In genomic region chr19:1064661-1065605, GRCh38 we compare ENCODE assay signal across 8 cellular contexts. TPM values are rescaled to one million over a fixed set of nuclear protein-coding genes. Genes with fewer than 3 reads are reported as not detected.
DNase-seq lines count a peak whose midpoint lies in the region; ATAC-seq, FAIRE-seq and TF ChIP-seq lines count a peak whose summit lies in the region.

No MANE protein-coding gene starts in this region.

- intact Hi-C loops in activated CD8-positive, alpha-beta T cell treated with anti-CD3 and anti-CD28 coated beads for 36 hours (cut with micrococcal nuclease) = no loop called here
- intact Hi-C loops in mucosa of descending colon (cut with DNase I, micrococcal nuclease) = no loop called here
- intact Hi-C loops in tibial artery (cut with DNase I; ENCODE audit: low total_unique reads) = no loop called here

- no peak overlapping the region for H3K9ac ChIP-seq in H1 (replicated peaks in 1 of 4; ENCODE audit: extremely low read depth in 1 of 4, low read depth in 3 of 4, low read length in 3 of 4)

- 27% methylated on average over 60 of the region's 60 CpGs; no CpG with 5 or more reads in 1 of the 2 experiments for WGBS in H1 (ENCODE audit: extremely low coverage in 1 of 2, insufficient coverage in 1 of 2, insufficient read length in 1 of 2, insufficient replicate concordance in 2 of 2, low coverage in 1 of 2, low lambda C conversion rate in 2 of 2, missing lambda C conversion rate in 1 of 2), 2 experiments

- POLR2A ChIA-PET in activated CD8-positive, alpha-beta T cell treated with anti-CD3 and anti-CD28 coated beads for 36 hours (lab: Charles Lee) = interaction anchor here (0.6 to 4.7 kb wide), 10 partner anchors 11 to 39 kb away, joined by 3 to 26 read pairs (median 4); partner anchors contain the start of genes ABCA7 and CNN2
- POLR2A ChIA-PET in H1 (lab: Charles Lee; ENCODE audit: partially characterized antibody) = interaction anchor here (0.5 to 6.9 kb wide), 16 partner anchors 9 to 291 kb away, joined by 3 to 97 read pairs (median 4); partner anchors contain the start of genes CIRBP, CNN2, GPX4 and RNU6-2

- no peak overlapping the region for H3K4ac ChIP-seq in H1 (replicated peaks; ENCODE audit: insufficient read length, low read depth, low read length)

- H3K27ac ChIP-seq in H1 (ENCODE audit: low read depth, low read length) = no peak overlapping the region
- no peak overlapping the region for H3K27ac ChIP-seq in tibial artery

- TF ChIP-seq EP300 in H1 (IDR thresholded peaks at IDR 0.05; ENCODE audit: borderline replicate concordance in 1 of 2, low read depth in 2 of 2, low read length in 2 of 2) = no peak

- peak overlapping the region; percentile 9 for H3K4me3 Mint-ChIP-seq in activated CD8-positive, alpha-beta T cell treated with anti-CD3 and anti-CD28 coated beads for 36 hours

- no peak for TF ChIP-seq POLR2A in H1 (IDR thresholded peaks at IDR 0.05; ENCODE audit: control extremely low read depth in 1 of 2, low read depth in 2 of 2, low read length in 2 of 2)

- H4K8ac ChIP-seq in H1 (ENCODE audit: extremely low read depth, insufficient read depth, low read length) = peak overlapping the region; percentile 92

- DNase-seq in NCI-H1417 (lab: John Stamatoyannopoulos, UW) = peak; percentile 44 to 49 (median 46)
- no peak for DNase-seq in NCI-H1417 treated with DMSO at 0.1 percent for 48 hours (lab: John Stamatoyannopoulos, UW)
- DNase-seq in NCI-H1105 (lab: John Stamatoyannopoulos, UW) = peak; percentile 42
- DNase-seq in activated CD8-positive, alpha-beta T cell treated with anti-CD3 and anti-CD28 coated beads for 36 hours = peak; percentile 76
- peak in 1 of 2 experiments; percentile 88 for DNase-seq in H1 (ENCODE audit: low read depth in 1 of 2, low spot score in 2 of 2)
- DNase-seq in mucosa of descending colon = peak; percentile 77 to 82 (median 81)
- peak; percentile 59 to 80 for DNase-seq in tibial artery
- no peak for DNase-seq in RCC 7860 (ENCODE audit: low spot score)

- no peaks in the 10 kb centered on the region for H3K79me1 ChIP-seq in H1 (ENCODE audit: low read depth, low read length)

- TF ChIP-seq CTCF in activated CD8-positive, alpha-beta T cell treated with anti-CD3 and anti-CD28 coated beads for 36 hours (IDR thresholded peaks at IDR 0.05) = peak; percentile 83
- TF ChIP-seq CTCF in H1 (IDR thresholded peaks at IDR 0.05; ENCODE audit: control extremely low read depth in 1 of 3, insufficient read depth in 1 of 3, low read depth in 1 of 3, low read length in 3 of 3) (peak; percentile 65 to 86 (median 84)), mucosa of descending colon (IDR thresholded peaks at IDR 0.05) (peak; percentile 86), tibial artery (IDR thresholded peaks at IDR 0.05) (peak; percentile 84 to 91)

- no peak overlapping the region for H3K14ac ChIP-seq in H1 (ENCODE audit: insufficient read length)

- peak overlapping the region; percentile 35 to 68 for H3K4me2 ChIP-seq in H1 (ENCODE audit: insufficient read depth in 1 of 2, low read depth in 2 of 2, low read length in 2 of 2)

- H3K27me3 ChIP-seq in H1 (replicated peaks in 1 of 4; ENCODE audit: control insufficient read depth in 3 of 4, extremely low read depth in 1 of 4, insufficient read depth in 3 of 4, low read length in 3 of 4) (peaks cover 0 to 26% (median 18%) of the 10 kb centered on the region in 4 experiments; a peak in 5 of 7 replicates), tibial artery (peaks cover 0 to 47% of the 10 kb centered on the region in 2 donors)

- ATAC-seq in activated CD8-positive, alpha-beta T cell treated with anti-CD3 and anti-CD28 coated beads for 36 hours = peak; percentile 25
- peak; percentile 72 for ATAC-seq in mucosa of descending colon

- no peak overlapping the region for H3K56ac ChIP-seq in H1 (replicated peaks; ENCODE audit: insufficient read length, low read depth, low read length)

- FAIRE-seq in H1 (lab: Jason Lieb, UNC) (no peak), RCC 7860 (lab: Jason Lieb, UNC) (no peak)

- H3K4me1 Mint-ChIP-seq in activated CD8-positive, alpha-beta T cell treated with anti-CD3 and anti-CD28 coated beads for 36 hours (ENCODE audit: low read depth) = peaks cover 32% of the 10 kb centered on the region

- H3K9me3 ChIP-seq in H1 (ENCODE audit: insufficient read depth in 2 of 2, low read depth in 1 of 2, low read length in 1 of 2) (peaks cover 0 to 21% of the 10 kb centered on the region in 2 experiments; a peak in 2 of 4 replicates), mucosa of descending colon (no peaks in the 10 kb centered on the region), tibial artery (peaks cover 0 to under 1% (median 0%) of the 10 kb centered on the region in 3 donors)

- H3K4me3 ChIP-seq in H1 (ENCODE audit: extremely low read depth in 1 of 4, insufficient read depth in 2 of 4, low read depth in 3 of 4, low read length in 4 of 4) (peak overlapping the region in 2 of 4 experiments; percentile 9 to 54; a peak in 3 of 8 replicates), mucosa of descending colon (no peak overlapping the region), tibial artery (no peak overlapping the region)

- no peak overlapping the region for H3K27ac Mint-ChIP-seq in activated CD8-positive, alpha-beta T cell treated with anti-CD3 and anti-CD28 coated beads for 36 hours

- no peak overlapping the region for H4K5ac ChIP-seq in H1 (ENCODE audit: insufficient read length, low read depth, low read length)

- H3K36me3 ChIP-seq in H1 (ENCODE audit: control insufficient read depth in 2 of 4, insufficient read depth in 4 of 4, low read length in 3 of 4) (no peaks in the 10 kb centered on the region), mucosa of descending colon (ENCODE audit: low read depth) (no peaks in the 10 kb centered on the region), tibial artery (no peaks in the 10 kb centered on the region)

- no peak overlapping the region for H2BK120ac ChIP-seq in H1 (replicated peaks; ENCODE audit: low read depth, low read length)

- H3K27me3 Mint-ChIP-seq in activated CD8-positive, alpha-beta T cell treated with anti-CD3 and anti-CD28 coated beads for 36 hours = no peaks in the 10 kb centered on the region

- H4K91ac ChIP-seq in H1 (replicated peaks; ENCODE audit: insufficient read length, low read length) = peak overlapping the region; percentile 5

- H3K23me2 ChIP-seq in H1 (ENCODE audit: low read depth, low read length) = peaks cover 11% of the 10 kb centered on the region; the same call in 1 of the 2 replicates

- H3K18ac ChIP-seq in H1 (ENCODE audit: extremely low read depth, low read length) = peak overlapping the region; percentile 90

- H3K36me3 Mint-ChIP-seq in activated CD8-positive, alpha-beta T cell treated with anti-CD3 and anti-CD28 coated beads for 36 hours (ENCODE audit: low read depth) = peaks cover 16% of the 10 kb centered on the region

- H2BK15ac ChIP-seq in H1 (ENCODE audit: low read length) = peak overlapping the region; percentile 46; the same call in 1 of the 2 replicates

- peak overlapping the region; percentile 55; the same call in 1 of the 2 replicates for H2BK20ac ChIP-seq in H1 (ENCODE audit: low read length)

- H3K4me1 ChIP-seq in H1 (replicated peaks in 1 of 4; ENCODE audit: control insufficient read depth in 3 of 4, insufficient read depth in 4 of 4, low read length in 3 of 4) (peaks cover 0 to 27% (median 19%) of the 10 kb centered on the region in 4 experiments; a peak in 6 of 7 replicates), mucosa of descending colon (ENCODE audit: low read depth) (peaks cover 42% of the 10 kb centered on the region), tibial artery (peaks cover 3 to 46% (median 34%) of the 10 kb centered on the region in 4 donors)

- H2AFZ ChIP-seq in H1 (ENCODE audit: low read length) = no peak overlapping the region

- CTCF ChIA-PET in activated CD8-positive, alpha-beta T cell treated with anti-CD3 and anti-CD28 coated beads for 36 hours (lab: Charles Lee) = interaction anchor here (0.7 to 4.4 kb wide), 20 partner anchors 8 to 179 kb away, joined by 3 to 22 read pairs (median 4); partner anchors contain the start of gene ABCA7
- CTCF ChIA-PET in H1 (lab: Charles Lee; ENCODE audit: partially characterized antibody) = interaction anchor here (0.7 to 5.2 kb wide), 20 partner anchors 8 to 388 kb away, joined by 3 to 54 read pairs (median 3); partner anchors contain the start of gene ABCA7

- peak overlapping the region; percentile 60; the same call in 1 of the 2 replicates for H2BK5ac ChIP-seq in H1 (ENCODE audit: low read depth, low read length)

- peaks cover 0 to 9% of the 10 kb centered on the region in 2 experiments for H4K20me1 ChIP-seq in H1 (replicated peaks in 1 of 2; ENCODE audit: control insufficient read depth in 1 of 2, insufficient read depth in 2 of 2, low read length in 2 of 2)

- H3K79me2 ChIP-seq in H1 (ENCODE audit: control insufficient read depth in 1 of 2, insufficient read depth in 2 of 2, low read length in 2 of 2) = no peaks in the 10 kb centered on the region

- TF ChIP-seq RAD21 in H1 (IDR thresholded peaks at IDR 0.05 in 1 of 2, conservative IDR thresholded peaks at IDR 0.05 in 1 of 2; ENCODE audit: low read depth in 2 of 2, low read length in 2 of 2) = peak; percentile 38 to 60; a peak in 3 of 4 replicates

- H3K23ac ChIP-seq in H1 (ENCODE audit: insufficient read length) = no peak overlapping the region

- peaks cover 1% of the 10 kb centered on the region for H3K9me3 Mint-ChIP-seq in activated CD8-positive, alpha-beta T cell treated with anti-CD3 and anti-CD28 coated beads for 36 hours

- peak overlapping the region; percentile 29; the same call in 1 of the 2 replicates for H2AK5ac ChIP-seq in H1 (ENCODE audit: low read depth, low read length)

- H2BK12ac ChIP-seq in H1 (ENCODE audit: low read depth, low read length) = peak overlapping the region; percentile 80; the same call in 1 of the 2 replicates

RNA-seq across cellular contexts. Expression of gene ARHGAP45, which starts 2.0 kb away (rescaled TPM):
- 100 to 1,000 TPM; 136 to 150 TPM for total RNA-seq in activated CD8-positive, alpha-beta T cell treated with anti-CD3 and anti-CD28 coated beads for 36 hours
- 41.8 and 43.6 TPM in 2 replicates for total RNA-seq in H1 (2021; fragmentation: NEBNext Ultra II Directional; extraction: Animal tissue kit (Norgen Biotek cat#: 25700))
- polyA plus RNA-seq in H1 (2011; rRNA removed) = 31.4 and 40.2 TPM in 2 replicates
- polyA plus RNA-seq in H1 (2011; cell fraction: cytosol; rRNA removed) = 36.8 TPM
- 67.4 TPM for polyA plus RNA-seq in H1 (2011; cell fraction: nucleus; rRNA removed)
- 26.5 to 43.1 TPM (median 35.3 TPM) in 4 replicates for polyA plus RNA-seq in H1 (2012, experiment 1 of 2)
- polyA plus RNA-seq in H1 (2012, experiment 2 of 2) = 29.2 TPM
- polyA plus RNA-seq in H1 (2013, experiment 1 of 2) = 16.7 TPM
- polyA plus RNA-seq in H1 (2013, experiment 2 of 2) = 16.2 TPM
- polyA minus RNA-seq in H1 (2011; rRNA and poly(A)+ RNA removed) = 13.6 and 19.9 TPM in 2 replicates
- 28.4 TPM for polyA minus RNA-seq in H1 (2011; cell fraction: cytosol; rRNA and poly(A)+ RNA removed)
- polyA minus RNA-seq in H1 (2011; cell fraction: nucleus; rRNA and poly(A)+ RNA removed) = 25.1 TPM
- total RNA-seq in mucosa of descending colon = 10 to 100 TPM; 33.9 to 64.3 (median 58.8) TPM

RNA-seq across cellular contexts. Expression of gene ABCA7, which starts 25.0 kb away (rescaled TPM):
- total RNA-seq in activated CD8-positive, alpha-beta T cell treated with anti-CD3 and anti-CD28 coated beads for 36 hours = 10 to 100 TPM; 14.0 to 14.6 TPM
- total RNA-seq in H1 (2021; fragmentation: NEBNext Ultra II Directional; extraction: Animal tissue kit (Norgen Biotek cat#: 25700)) = 25.6 and 29.7 TPM in 2 replicates
- polyA plus RNA-seq in H1 (2011; rRNA removed) = 10.4 and 17.4 TPM in 2 replicates
- 11.0 TPM for polyA plus RNA-seq in H1 (2011; cell fraction: cytosol; rRNA removed)
- 75.8 TPM for polyA plus RNA-seq in H1 (2011; cell fraction: nucleus; rRNA removed)
- polyA plus RNA-seq in H1 (2012, experiment 1 of 2) = 24.0 to 35.6 TPM (median 26.9 TPM) in 4 replicates
- 20.8 TPM for polyA plus RNA-seq in H1 (2012, experiment 2 of 2)
- polyA plus RNA-seq in H1 (2013, experiment 1 of 2) = 22.9 TPM
- polyA plus RNA-seq in H1 (2013, experiment 2 of 2) = 19.2 TPM
- polyA minus RNA-seq in H1 (2011; rRNA and poly(A)+ RNA removed) = 7.3 and 11.6 TPM in 2 replicates
- polyA minus RNA-seq in H1 (2011; cell fraction: cytosol; rRNA and poly(A)+ RNA removed) = 17.7 TPM
- polyA minus RNA-seq in H1 (2011; cell fraction: nucleus; rRNA and poly(A)+ RNA removed) = 32.0 TPM
- 10 to 100 TPM; 23.5 to 25.6 (median 25.6) TPM for total RNA-seq in mucosa of descending colon

RNA-seq across cellular contexts. Expression of gene POLR2E, which starts 30.2 kb away (rescaled TPM):
- 100 to 1,000 TPM; 271 to 282 TPM for total RNA-seq in activated CD8-positive, alpha-beta T cell treated with anti-CD3 and anti-CD28 coated beads for 36 hours
- 274 and 281 TPM in 2 replicates for total RNA-seq in H1 (2021; fragmentation: NEBNext Ultra II Directional; extraction: Animal tissue kit (Norgen Biotek cat#: 25700))
- 381 and 483 TPM in 2 replicates for polyA plus RNA-seq in H1 (2011; rRNA removed)
- 378 TPM for polyA plus RNA-seq in H1 (2011; cell fraction: cytosol; rRNA removed)
- 283 TPM for polyA plus RNA-seq in H1 (2011; cell fraction: nucleus; rRNA removed)
- polyA plus RNA-seq in H1 (2012, experiment 1 of 2) = 286 to 416 TPM (median 379 TPM) in 4 replicates
- 296 TPM for polyA plus RNA-seq in H1 (2012, experiment 2 of 2)
- 195 TPM for polyA plus RNA-seq in H1 (2013, experiment 1 of 2)
- 204 TPM for polyA plus RNA-seq in H1 (2013, experiment 2 of 2)
- 110 and 140 TPM in 2 replicates for polyA minus RNA-seq in H1 (2011; rRNA and poly(A)+ RNA removed)
- polyA minus RNA-seq in H1 (2011; cell fraction: cytosol; rRNA and poly(A)+ RNA removed) = 128 TPM
- polyA minus RNA-seq in H1 (2011; cell fraction: nucleus; rRNA and poly(A)+ RNA removed) = 125 TPM
- total RNA-seq in mucosa of descending colon = 100 to 1,000 TPM; 108 to 138 (median 133) TPM

RNA-seq across cellular contexts. Expression of gene CNN2, which starts 38.5 kb away (rescaled TPM):
- total RNA-seq in activated CD8-positive, alpha-beta T cell treated with anti-CD3 and anti-CD28 coated beads for 36 hours = 10 to 100 TPM; 97.4 to 98.3 TPM
- 522 and 551 TPM in 2 replicates for total RNA-seq in H1 (2021; fragmentation: NEBNext Ultra II Directional; extraction: Animal tissue kit (Norgen Biotek cat#: 25700))
- 189 and 349 TPM in 2 replicates for polyA plus RNA-seq in H1 (2011; rRNA removed)
- 238 TPM for polyA plus RNA-seq in H1 (2011; cell fraction: cytosol; rRNA removed)
- polyA plus RNA-seq in H1 (2011; cell fraction: nucleus; rRNA removed) = 235 TPM
- polyA plus RNA-seq in H1 (2012, experiment 1 of 2) = 294 to 464 TPM (median 423 TPM) in 4 replicates
- 443 TPM for polyA plus RNA-seq in H1 (2012, experiment 2 of 2)
- 346 TPM for polyA plus RNA-seq in H1 (2013, experiment 1 of 2)
- polyA plus RNA-seq in H1 (2013, experiment 2 of 2) = 345 TPM
- polyA minus RNA-seq in H1 (2011; rRNA and poly(A)+ RNA removed) = 314 and 396 TPM in 2 replicates
- 453 TPM for polyA minus RNA-seq in H1 (2011; cell fraction: cytosol; rRNA and poly(A)+ RNA removed)
- polyA minus RNA-seq in H1 (2011; cell fraction: nucleus; rRNA and poly(A)+ RNA removed) = 127 TPM
- total RNA-seq in mucosa of descending colon = 10 to 100 TPM; 65.0 to 88.8 (median 84.7) TPM

RNA-seq across cellular contexts. Expression of gene GPX4, which starts 38.9 kb away (rescaled TPM):
- total RNA-seq in activated CD8-positive, alpha-beta T cell treated with anti-CD3 and anti-CD28 coated beads for 36 hours = 100 to 1,000 TPM; 224 to 232 TPM
- 342 and 355 TPM in 2 replicates for total RNA-seq in H1 (2021; fragmentation: NEBNext Ultra II Directional; extraction: Animal tissue kit (Norgen Biotek cat#: 25700))
- polyA plus RNA-seq in H1 (2011; rRNA removed) = 693 and 947 TPM in 2 replicates
- 779 TPM for polyA plus RNA-seq in H1 (2011; cell fraction: cytosol; rRNA removed)
- 730 TPM for polyA plus RNA-seq in H1 (2011; cell fraction: nucleus; rRNA removed)
- 475 to 711 TPM (median 640 TPM) in 4 replicates for polyA plus RNA-seq in H1 (2012, experiment 1 of 2)
- 958 TPM for polyA plus RNA-seq in H1 (2012, experiment 2 of 2)
- 575 TPM for polyA plus RNA-seq in H1 (2013, experiment 1 of 2)
- 562 TPM for polyA plus RNA-seq in H1 (2013, experiment 2 of 2)
- polyA minus RNA-seq in H1 (2011; rRNA and poly(A)+ RNA removed) = 186 and 191 TPM in 2 replicates
- 297 TPM for polyA minus RNA-seq in H1 (2011; cell fraction: cytosol; rRNA and poly(A)+ RNA removed)
- 155 TPM for polyA minus RNA-seq in H1 (2011; cell fraction: nucleus; rRNA and poly(A)+ RNA removed)
- 100 to 1,000 TPM; 126 to 187 (median 144) TPM for total RNA-seq in mucosa of descending colon

Comparison
In these comparisons a context has a peak if more than half of its experiments do, and no peak if none do; other contexts are left out.
1. DNase-seq: peak in NCI-H1417 (3 of 3), NCI-H1105 (single experiment), activated CD8-positive, alpha-beta T cell treated with anti-CD3 and anti-CD28 coated beads for 36 hours (single experiment), mucosa of descending colon (3 of 3) and tibial artery (2 of 2); none in NCI-H1417 treated with DMSO at 0.1 percent for 48 hours (single experiment) and RCC 7860 (single experiment).
2. Peak in every context shown above with its lines, with median percentiles within 50 percentile points of each other: CTCF ChIP-seq.